In the genomic region with DNA sequence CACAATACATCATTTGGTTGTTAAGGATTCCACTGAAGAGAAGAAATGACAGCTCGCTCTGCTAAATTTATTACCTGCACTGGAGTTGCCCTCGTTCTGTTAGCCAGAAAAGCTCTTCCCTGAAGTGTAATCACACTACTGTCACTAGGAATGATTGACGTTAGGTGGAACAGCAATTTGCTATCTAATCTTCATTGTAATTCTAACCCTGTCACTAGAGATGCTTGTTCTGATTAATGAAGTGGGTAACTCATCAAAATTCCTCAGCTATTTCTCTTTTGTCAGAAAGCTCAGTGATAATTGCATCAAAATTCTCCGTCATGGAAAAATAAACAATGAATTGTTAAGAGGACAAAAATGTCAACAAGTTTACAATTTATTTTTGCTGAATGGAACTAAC, we compare ENCODE assay signal across 24 cellular contexts. TPM values are rescaled to one million over a fixed set of nuclear protein-coding genes. Genes with fewer than 3 reads are reported as not detected.
DNase-seq lines count a peak whose midpoint lies in the region; FAIRE-seq and TF ChIP-seq lines count a peak whose summit lies in the region.
"Had no signal": no experiment of that assay in that cellular context is flagged by ENCODE, and none has a peak within 500 bp of the region (broad histone marks: within the 10 kb centered on the region; RNA-seq: fewer than 3 reads in every experiment).

No MANE protein-coding gene starts in this region.

- no peaks in the 10 kb centered on the region for H3K79me1 ChIP-seq in mesendoderm (ENCODE audit: low read length)

- peaks cover 25% of the 10 kb centered on the region for H3K27me3 Mint-ChIP-seq in type B pancreatic cell
- H3K27me3 Mint-ChIP-seq: B cell; CD4-positive, alpha-beta memory T cell had no signal

- no peak overlapping the region for H2BK5ac ChIP-seq in mesendoderm (ENCODE audit: low read length)

- H3K36me3 ChIP-seq in cardiac muscle cell: no peaks in the 10 kb centered on the region
- H3K36me3 ChIP-seq in left ventricle myocardium inferior: no peaks in the 10 kb centered on the region
- H3K36me3 ChIP-seq in mesendoderm (ENCODE audit: control insufficient read depth, insufficient read depth, low read length): no peaks in the 10 kb centered on the region
- H3K36me3 ChIP-seq: MG63, SJSA1 had no signal

- H3K4me2 ChIP-seq in mesendoderm (ENCODE audit: low read length): no peak overlapping the region
- H3K4me2 ChIP-seq: KMS-11 had no signal

- DNase-seq in cardiac muscle cell (ENCODE audit: low read depth in 1 of 2, low spot score in 1 of 2) (no peak), left ventricle myocardium inferior (no peak), M059J (ENCODE audit: low read depth) (peak; percentile 49), mesendoderm (peak; percentile 54), type B pancreatic cell (ENCODE audit: extremely low spot score, unreplicated experiment) (no peak), hypothalamus (lab: John Stamatoyannopoulos, UW) (no peak), RCC 7860 (ENCODE audit: low spot score) (no peak), iPS-NIHi11 (ENCODE audit: low spot score) (no peak)
- DNase-seq: CD4-positive, alpha-beta memory T cell; DMS79 treated with DMSO at 0.1 percent for 48 hours; GDM1; HCEC 1CT; MG63; NCI-H1092; NCI-H1694 treated with DMSO at 0.1 percent for 48 hours; NCI-H2107; NCI-H446 treated with DMSO at 0.1 percent for 48 hours; PC-3 had no signal

- no peak overlapping the region for H3K56ac ChIP-seq in mesendoderm (ENCODE audit: low read length)

- H4K5ac ChIP-seq in mesendoderm (ENCODE audit: low read length): no peak overlapping the region

- no peaks in the 10 kb centered on the region for H3K9me3 Mint-ChIP-seq in type B pancreatic cell

- no peak for FAIRE-seq in RCC 7860 (lab: Jason Lieb, UNC)
- FAIRE-seq: GM12891, GM18507, HepG2 had no signal

- TF ChIP-seq CTCF in cardiac muscle cell (IDR thresholded peaks at IDR 0.05; ENCODE audit: low read depth, low read length) (no peak), left ventricle myocardium inferior (IDR thresholded peaks at IDR 0.05; ENCODE audit: borderline replicate concordance) (no peak), type B pancreatic cell (conservative IDR thresholded peaks at IDR 0.05) (no peak)

- no peaks in the 10 kb centered on the region for H3K79me2 ChIP-seq in mesendoderm (ENCODE audit: control insufficient read depth, insufficient read depth, low read length)

- intact Hi-C loops in left ventricle myocardium inferior (cut with micrococcal nuclease): no loop called here

- peaks cover 3% of the 10 kb centered on the region for H3K4me1 Mint-ChIP-seq in type B pancreatic cell (ENCODE audit: unreplicated experiment)
- H3K4me1 Mint-ChIP-seq: B cell; CD4-positive, alpha-beta memory T cell had no signal

- no peak overlapping the region for H3K4me3 ChIP-seq in cardiac muscle cell
- no peak overlapping the region for H3K4me3 ChIP-seq in left ventricle myocardium inferior
- H3K4me3 ChIP-seq in mesendoderm (ENCODE audit: low read length): no peak overlapping the region
- H3K4me3 ChIP-seq: MG63, SJSA1 had no signal

- H3K9me3 ChIP-seq in cardiac muscle cell (ENCODE audit: low read depth) (no peaks in the 10 kb centered on the region), left ventricle myocardium inferior (replicated peaks) (no peaks in the 10 kb centered on the region)
- H3K9me3 ChIP-seq: MG63, SJSA1 had no signal

- no peak overlapping the region for H2AK5ac ChIP-seq in mesendoderm (ENCODE audit: low read length)

- no CpG with 5 or more reads among the region's 4 CpGs for WGBS in mesendoderm (ENCODE audit: extremely low coverage, insufficient coverage, low lambda C conversion rate)

- H3K4ac ChIP-seq in mesendoderm (ENCODE audit: low read depth, low read length): no peak overlapping the region

- peaks cover 9% of the 10 kb centered on the region for H3K36me3 Mint-ChIP-seq in type B pancreatic cell

- H2BK120ac ChIP-seq in mesendoderm (ENCODE audit: low read depth, low read length): no peak overlapping the region

- no peak overlapping the region for H3K4me3 Mint-ChIP-seq in type B pancreatic cell
- H3K4me3 Mint-ChIP-seq: B cell; CD4-positive, alpha-beta memory T cell had no signal

- no peak overlapping the region for H2BK15ac ChIP-seq in mesendoderm (replicated peaks; ENCODE audit: low read depth)

- H3K9ac ChIP-seq in mesendoderm (ENCODE audit: low read length): no peak overlapping the region
- H3K9ac ChIP-seq: KMS-11 had no signal

- no peak overlapping the region for H3K18ac ChIP-seq in mesendoderm (ENCODE audit: low read length)

- peaks cover 18% of the 10 kb centered on the region for H3K4me1 ChIP-seq in cardiac muscle cell (ENCODE audit: low read depth)
- no peaks in the 10 kb centered on the region for H3K4me1 ChIP-seq in left ventricle myocardium inferior
- H3K4me1 ChIP-seq in mesendoderm (ENCODE audit: control insufficient read depth, low read depth, low read length): no peaks in the 10 kb centered on the region

- H3K23ac ChIP-seq in mesendoderm (ENCODE audit: low read length): no peak overlapping the region

- H3K27ac ChIP-seq in cardiac muscle cell (peak overlapping the region; percentile 80), left ventricle myocardium inferior (replicated peaks) (no peak overlapping the region), mesendoderm (ENCODE audit: low read depth, low read length) (no peak overlapping the region)
- H3K27ac ChIP-seq: KMS-11, SJSA1 had no signal

- H3K27me3 ChIP-seq in cardiac muscle cell (no peaks in the 10 kb centered on the region), left ventricle myocardium inferior (ENCODE audit: low read depth) (no peaks in the 10 kb centered on the region), mesendoderm (ENCODE audit: insufficient read depth, low read length, poor library complexity) (no peaks in the 10 kb centered on the region)
- H3K27me3 ChIP-seq: MG63, SJSA1 had no signal

- H4K8ac ChIP-seq in mesendoderm (ENCODE audit: low read depth, low read length): no peak overlapping the region

- H3K27ac Mint-ChIP-seq in type B pancreatic cell: peak overlapping the region; percentile 5
- H3K27ac Mint-ChIP-seq: B cell; CD4-positive, alpha-beta memory T cell had no signal

RNA-seq across cellular contexts. Expression of a gene that starts 34.2 kb away (rescaled TPM):
- 2.7 and 5.4 TPM in 2 replicates for total RNA-seq in cardiac muscle cell
- polyA plus RNA-seq in cardiac muscle cell: 5.3 and 9.0 TPM in 2 replicates
- 0.77 TPM for total RNA-seq in left ventricle myocardium inferior
- 0.71 and 1.5 TPM in 2 replicates for total RNA-seq in M059J (2014; rRNA removed; shearing (Covaris generic))
- 0.18 TPM for polyA plus RNA-seq in mesendoderm (2013, experiment 1 of 2)
- polyA plus RNA-seq in mesendoderm (2013, experiment 2 of 2): 0.15 TPM
- 4.7 and 8.4 TPM in 2 replicates for total RNA-seq in type B pancreatic cell (ENCODE audit: low replicate concordance)

RNA-seq across cellular contexts. Expression of a gene that starts 34.4 kb away (rescaled TPM):
- total RNA-seq in cardiac muscle cell (6.7 and 12.3 TPM in 2 replicates), left ventricle myocardium inferior (4.1 TPM), type B pancreatic cell (ENCODE audit: low replicate concordance) (35.0 and 36.6 TPM in 2 replicates)
- polyA plus RNA-seq in cardiac muscle cell: 8.7 and 13.8 TPM in 2 replicates
- 14.8 and 29.4 TPM in 2 replicates for total RNA-seq in M059J (2014; rRNA removed; shearing (Covaris generic))
- 28.6 TPM for polyA plus RNA-seq in mesendoderm (2013, experiment 1 of 2)
- polyA plus RNA-seq in mesendoderm (2013, experiment 2 of 2): 30.1 TPM

Comparison
In these comparisons a context has a peak if more than half of its experiments do, and no peak if none do; other contexts are left out.
1. DNase-seq: peak in M059J (single experiment) and mesendoderm (single experiment); none in cardiac muscle cell (0 of 2), left ventricle myocardium inferior (single experiment), type B pancreatic cell (single experiment), hypothalamus (0 of 51), RCC 7860 (single experiment) and iPS-NIHi11 (single experiment).